8 cellular contexts compared by ENCODE assay signal in the genomic region with DNA sequence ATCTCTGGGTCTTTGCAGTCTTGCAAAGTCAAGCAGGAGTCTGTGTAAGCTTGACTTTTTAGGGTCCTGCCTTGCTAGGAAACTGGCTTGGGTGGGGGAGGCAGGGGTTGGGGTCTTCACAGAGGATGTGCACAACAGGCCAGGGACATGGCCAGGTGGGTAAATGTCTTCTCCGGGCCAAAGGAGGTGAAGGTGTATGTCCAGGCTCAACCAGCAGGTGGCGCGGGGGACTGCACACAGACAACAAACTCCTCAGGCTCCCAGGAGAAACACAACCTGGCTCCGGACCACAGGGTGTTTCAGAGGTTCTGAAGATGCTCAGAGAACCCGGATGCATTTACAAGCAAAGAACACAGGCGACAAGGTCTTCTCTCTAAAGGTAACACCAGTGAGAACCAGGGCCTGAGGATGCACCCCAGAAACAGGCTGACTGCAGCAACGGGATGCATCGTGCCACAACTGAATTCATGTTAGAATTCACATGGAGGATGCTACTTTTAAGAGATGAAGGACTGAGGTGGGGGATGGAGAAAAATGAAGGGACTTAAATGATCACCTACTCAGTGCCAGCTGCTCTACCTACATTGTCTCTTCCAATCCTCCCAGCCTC. TPM values are rescaled to one million over a fixed set of nuclear protein-coding genes. Genes with fewer than 3 reads are reported as not detected.
DNase-seq lines count a peak whose midpoint lies in the region; ATAC-seq and TF ChIP-seq lines count a peak whose summit lies in the region.

No MANE protein-coding gene starts in this region.

- peak overlapping the region in 1 of 3 donors; percentile 60 for H3K27ac Mint-ChIP-seq in CD4-positive, CD25-positive, alpha-beta regulatory T cell
- H3K27ac Mint-ChIP-seq in HFFc6, result peak overlapping the region; percentile 51

- no peaks in the 10 kb centered on the region for H3K36me3 ChIP-seq in CD4-positive, CD25-positive, alpha-beta regulatory T cell (ENCODE audit: control insufficient read depth, insufficient read depth, low read length)
- H3K36me3 ChIP-seq in adrenal gland (replicated peaks in 1 of 2), result no peaks in the 10 kb centered on the region

- no peak for ATAC-seq in CD4-positive, CD25-positive, alpha-beta regulatory T cell (ENCODE audit: low read depth in 2 of 2)
- no peak for ATAC-seq in HG02852 (IDR thresholded peaks at IDR 0.05; ENCODE audit: unreplicated experiment)

- H3K36me3 Mint-ChIP-seq in CD4-positive, CD25-positive, alpha-beta regulatory T cell, result no peaks in the 10 kb centered on the region
- H3K36me3 Mint-ChIP-seq in HFFc6 (ENCODE audit: low read depth), result no peaks in the 10 kb centered on the region

- H3K4me3 Mint-ChIP-seq in CD4-positive, CD25-positive, alpha-beta regulatory T cell, result no peak overlapping the region
- H3K4me3 Mint-ChIP-seq in HFFc6, result peak overlapping the region; percentile 17

- no peaks in the 10 kb centered on the region for H3K9me3 Mint-ChIP-seq in CD4-positive, CD25-positive, alpha-beta regulatory T cell
- no peaks in the 10 kb centered on the region for H3K9me3 Mint-ChIP-seq in HFFc6

- no peaks in the 10 kb centered on the region for H3K27me3 ChIP-seq in CD4-positive, CD25-positive, alpha-beta regulatory T cell (ENCODE audit: control insufficient read depth, insufficient read depth, low read length)
- no peaks in the 10 kb centered on the region for H3K27me3 ChIP-seq in adrenal gland

- TF ChIP-seq CTCF in HFFc6 (IDR thresholded peaks at IDR 0.05), result peak; percentile 88
- TF ChIP-seq CTCF in adrenal gland (IDR thresholded peaks at IDR 0.05), result peak; percentile 52 to 65 (median 63)

- intact Hi-C loops in adrenal gland (cut with DNase I), result loop anchor here (5.0 to 10.0 kb wide), 3 partner anchors 83 to 415 kb away; no protein-coding TSS in a partner anchor

- peaks cover 27% of the 10 kb centered on the region for H3K27me3 Mint-ChIP-seq in CD4-positive, CD25-positive, alpha-beta regulatory T cell
- H3K27me3 Mint-ChIP-seq in HFFc6 (ENCODE audit: insufficient read depth), result peaks cover 1% of the 10 kb centered on the region; the same call in 1 of the 2 replicates

- peaks cover 0 to 69% (median 28%) of the 10 kb centered on the region in 4 donors for H3K4me1 Mint-ChIP-seq in CD4-positive, CD25-positive, alpha-beta regulatory T cell
- H3K4me1 Mint-ChIP-seq in HFFc6 (ENCODE audit: low read depth), result peaks cover 92% of the 10 kb centered on the region

- no peaks in the 10 kb centered on the region for H3K9me3 ChIP-seq in CD4-positive, CD25-positive, alpha-beta regulatory T cell (ENCODE audit: control insufficient read depth in 2 of 2, low read length in 2 of 2)
- H3K9me3 ChIP-seq in adrenal gland (replicated peaks in 1 of 3), result no peaks in the 10 kb centered on the region

- no peak for TF ChIP-seq POLR2A in adrenal gland (IDR thresholded peaks at IDR 0.05)

- WGBS in adrenal gland, 4 donors, result 55 to 62% (median 59%) methylated on average over 7 to 8 of the region's 8 CpGs

- no peak overlapping the region for H3K27ac ChIP-seq in CD4-positive, CD25-positive, alpha-beta regulatory T cell (ENCODE audit: insufficient read depth, low read length, poor library complexity, severe bottlenecking)
- H3K27ac ChIP-seq in adrenal gland, result no peak overlapping the region

- DNase-seq in CD4-positive, CD25-positive, alpha-beta regulatory T cell, result peak; percentile 28 to 61 (median 39)
- DNase-seq in HFFc6, result peak; percentile 29
- peak; percentile 63 for DNase-seq in SK-N-DZ (ENCODE audit: low spot score)
- DNase-seq in adrenal gland, result peak; percentile 31 to 91 (median 68)
- DNase-seq in iPS-NIHi7 (ENCODE audit: extremely low spot score), result peak; percentile 87
- DNase-seq in stimulated activated CD4-positive, alpha-beta T cell treated with anti-CD3 and anti-CD28 coated beads, Interleukin-4, amount 100 ng/mL, for 24 hours, result peak; percentile 62
- no peak for DNase-seq in DMS79 treated with DMSO at 0.1 percent for 48 hours (lab: John Stamatoyannopoulos, UW)

- no peak overlapping the region for H3K4me3 ChIP-seq in CD4-positive, CD25-positive, alpha-beta regulatory T cell (ENCODE audit: low read depth, low read length)
- no peak overlapping the region for H3K4me3 ChIP-seq in adrenal gland

- peaks cover 60% of the 10 kb centered on the region for H3K4me1 ChIP-seq in CD4-positive, CD25-positive, alpha-beta regulatory T cell (ENCODE audit: control insufficient read depth, insufficient read depth, low read length, poor library complexity, severe bottlenecking)
- H3K4me1 ChIP-seq in adrenal gland (replicated peaks in 1 of 2), result peaks cover 10 to 37% of the 10 kb centered on the region in 2 donors

RNA-seq across cellular contexts. Expression of a gene that starts 56.0 kb away (rescaled TPM):
- 31.9 TPM for total RNA-seq in CD4-positive, CD25-positive, alpha-beta regulatory T cell
- 10 to 100 TPM in 1 of 4 donors, 1 to 10 TPM in 3; 2.1 to 10.5 (median 4.5) TPM for polyA plus RNA-seq in CD4-positive, CD25-positive, alpha-beta regulatory T cell
- 10 to 100 TPM in 3 of 6 experiments, 1 to 10 TPM in 3; 6.0 to 11.7 (median 9.2) TPM for total RNA-seq in HFFc6 (2021; fragmentation: NEBNext Ultra II Directional; extraction: Animal tissue kit (Norgen Biotek cat#: 25700))
- 10.4 and 13.9 TPM in 2 replicates for polyA plus RNA-seq in SK-N-DZ (2014; cell fraction: cytosol; rRNA removed)
- polyA plus RNA-seq in SK-N-DZ (2014; cell fraction: nucleus; rRNA removed), result 24.4 TPM in 2 replicates
- 10 to 100 TPM in 2 of 8 donors, 1 to 10 TPM in 6; 2.7 to 11.7 (median 8.9) TPM for total RNA-seq in adrenal gland
- polyA plus RNA-seq in adrenal gland, result 10 to 100 TPM in 1 of 3 donors, 1 to 10 TPM in 2; 3.0 to 10.1 (median 9.5) TPM
